ENCODE assay signal across 8 cellular contexts in genomic region chr10:1057106-1057657, GRCh38. TPM values are rescaled to one million over a fixed set of nuclear protein-coding genes. Genes with fewer than 3 reads are reported as not detected.
A peak's percentile ranks its signal among the peaks of the same experiment; 100 is the strongest.
DNase-seq lines count a peak whose midpoint lies in the region; ATAC-seq and TF ChIP-seq lines count a peak whose summit lies in the region.

No MANE protein-coding gene starts in this region.

- DNase-seq in BE2C: no peak
- DNase-seq in PC-3: no peak
- no peak for DNase-seq in effector memory CD4-positive, alpha-beta T cell
- DNase-seq in RPMI8226: no peak
- DNase-seq in NK-92 treated with Interleukin-12 subunit alpha and Interleukin-12 subunit beta, amount 100 ng/mL, for 24 hours (lab: John Stamatoyannopoulos, UW): no peak

- no peaks in the 10 kb centered on the region for H3K9me2 ChIP-seq in PC-3 (replicated peaks; ENCODE audit: low read length)

- no TSS peak for BruUV-seq in PC-3 (replicated peaks; lab: Mats Ljungman, UMichigan)

- H3K4me3 ChIP-seq in BE2C (ENCODE audit: low read depth, low read length): peak overlapping the region; percentile 94
- H3K4me3 ChIP-seq in PC-3 (ENCODE audit: low read length): peak overlapping the region; percentile 86
- peak overlapping the region; percentile 97 for H3K4me3 ChIP-seq in effector memory CD4-positive, alpha-beta T cell (ENCODE audit: insufficient read depth, low read depth, low read length, poor library complexity, severe bottlenecking)
- H3K4me3 ChIP-seq in muscle layer of colon (ENCODE audit: low read depth in 1 of 2, low read length in 2 of 2): peak overlapping the region; percentile 76 to 100

- H3F3A ChIP-seq in PC-3 (ENCODE audit: low read length, unreplicated experiment): no peaks in the 10 kb centered on the region

- H3K27ac ChIP-seq in PC-3 (ENCODE audit: low read length) (no peak overlapping the region), muscle layer of colon (ENCODE audit: low read depth, low read length) (peak overlapping the region; percentile 93)
- H3K27ac ChIP-seq in effector memory CD4-positive, alpha-beta T cell (ENCODE audit: insufficient read depth, low read length, poor library complexity, severe bottlenecking): peak overlapping the region; percentile 97

- no peaks in the 10 kb centered on the region for H3K4me1 ChIP-seq in BE2C
- H3K4me1 ChIP-seq in PC-3 (ENCODE audit: insufficient read depth, low read length): peaks cover 13% of the 10 kb centered on the region
- peaks cover 20% of the 10 kb centered on the region for H3K4me1 ChIP-seq in effector memory CD4-positive, alpha-beta T cell (ENCODE audit: control insufficient read depth, insufficient read depth, low read length, poor library complexity, severe bottlenecking)
- peaks cover 28% of the 10 kb centered on the region for H3K4me1 ChIP-seq in muscle layer of colon (ENCODE audit: insufficient read depth, low read length)

- no peaks in the 10 kb centered on the region for H3K9me3 ChIP-seq in BE2C
- H3K9me3 ChIP-seq in PC-3 (ENCODE audit: low read length): no peaks in the 10 kb centered on the region
- no peaks in the 10 kb centered on the region for H3K9me3 ChIP-seq in effector memory CD4-positive, alpha-beta T cell (ENCODE audit: control insufficient read depth, low read length)
- no peaks in the 10 kb centered on the region for H3K9me3 ChIP-seq in muscle layer of colon (ENCODE audit: low read length)

- intact Hi-C loops in PC-3 (cut with micrococcal nuclease): no loop called here

- H3K79me2 ChIP-seq in PC-3 (ENCODE audit: low read length): peaks cover 82% of the 10 kb centered on the region

- POLR2A ChIA-PET in PC-3 (lab: Charles Lee; ENCODE audit: unreplicated experiment): no interaction called here

- H3K9ac ChIP-seq in PC-3 (ENCODE audit: low read length) (peak overlapping the region; percentile 98), muscle layer of colon (ENCODE audit: low read length) (no peak overlapping the region)

- TF ChIP-seq CTCF in BE2C (IDR thresholded peaks at IDR 0.05; ENCODE audit: low read depth, low read length): no peak
- TF ChIP-seq CTCF in PC-3 (conservative IDR thresholded peaks at IDR 0.05; ENCODE audit: low read depth, low read length): no peak

- 0 out of 2 replicates have a peak overlapping the region, but pooled peaks have one; percentile 71 for H2AFZ ChIP-seq in PC-3 (ENCODE audit: low read length)

- ATAC-seq in GM21423 (IDR thresholded peaks at IDR 0.05; ENCODE audit: unreplicated experiment): peak; percentile 10
- ATAC-seq in PC-3: no peak; the same call in 1 of the 2 replicates
- no peak for ATAC-seq in HG02610 (IDR thresholded peaks at IDR 0.05; ENCODE audit: unreplicated experiment)

- no peaks in the 10 kb centered on the region for H4K20me1 ChIP-seq in PC-3 (ENCODE audit: low read length)

- peak overlapping the region; percentile 89 for H3K4me2 ChIP-seq in PC-3 (ENCODE audit: low read length)

- CTCF ChIA-PET in PC-3 (lab: Charles Lee): no interaction called here

- no peaks in the 10 kb centered on the region for H3K27me3 ChIP-seq in BE2C
- no peaks in the 10 kb centered on the region for H3K27me3 ChIP-seq in PC-3 (ENCODE audit: low read length)
- no peaks in the 10 kb centered on the region for H3K27me3 ChIP-seq in effector memory CD4-positive, alpha-beta T cell (replicated peaks; ENCODE audit: control insufficient read depth, insufficient read depth, low read length, poor library complexity, severe bottlenecking)
- no peaks in the 10 kb centered on the region for H3K27me3 ChIP-seq in muscle layer of colon (ENCODE audit: control insufficient read depth in 1 of 2, insufficient read depth in 2 of 2, low read length in 2 of 2)

- H3K36me3 ChIP-seq in BE2C (peaks cover 2% of the 10 kb centered on the region; the same call in 1 of the 2 replicates), PC-3 (ENCODE audit: low read depth, low read length) (no peaks in the 10 kb centered on the region), muscle layer of colon (ENCODE audit: insufficient read depth, low read length) (peaks cover 19% of the 10 kb centered on the region)
- H3K36me3 ChIP-seq in effector memory CD4-positive, alpha-beta T cell (ENCODE audit: control insufficient read depth, insufficient read depth, low read length): peaks cover 2% of the 10 kb centered on the region

RNA-seq across cellular contexts. Expression of gene WDR37, which starts 1.0 kb away (rescaled TPM):
- 17.2 TPM for polyA plus RNA-seq in BE2C (2012; ENCODE audit: insufficient read depth, insufficient read length, low read depth)
- total RNA-seq in PC-3 (2014; rRNA removed): 4.5 and 7.1 TPM in 2 replicates

RNA-seq across cellular contexts. Expression of gene IDI1, which starts 8.3 kb away (rescaled TPM):
- 30.6 TPM for polyA plus RNA-seq in BE2C (2012; ENCODE audit: insufficient read depth, insufficient read length, low read depth)
- 21.9 and 30.2 TPM in 2 replicates for total RNA-seq in PC-3 (2014; rRNA removed)

RNA-seq across cellular contexts. Expression of gene IDI2, which starts 31.5 kb away (rescaled TPM):
- not detected for polyA plus RNA-seq in BE2C (2012; ENCODE audit: insufficient read depth, insufficient read length, low read depth)
- total RNA-seq in PC-3 (2014; rRNA removed): not detected in 2 replicates
